29 cellular contexts compared by ENCODE assay signal in the genomic region with DNA sequence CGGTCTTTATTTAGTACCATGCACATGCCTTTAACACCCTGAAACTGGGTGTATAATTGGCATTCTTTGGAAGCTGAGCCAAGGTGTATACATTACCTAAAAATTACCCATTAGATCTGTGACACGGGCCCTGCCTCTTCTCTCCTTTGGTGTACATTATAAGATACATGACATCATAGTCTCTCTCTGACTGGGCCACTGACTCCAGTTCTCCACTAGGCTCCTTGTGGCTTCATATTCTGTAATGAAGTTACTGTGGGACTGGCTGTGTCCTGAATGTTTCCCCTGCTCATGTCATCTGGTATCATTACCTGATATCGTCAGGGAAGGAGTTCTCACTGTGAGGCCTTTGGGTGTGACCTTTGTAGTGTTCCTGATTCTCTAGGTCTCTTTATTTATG.
"Had no signal": no experiment of that assay in that cellular context is flagged by ENCODE, and none has a peak within 500 bp of the region (broad histone marks: within the 10 kb centered on the region; RNA-seq: fewer than 3 reads in every experiment).

No MANE protein-coding gene starts in this region.

- H3K4me2 ChIP-seq: KMS-11 had no signal

- H3K9me3 Mint-ChIP-seq: activated CD4-positive, alpha-beta T cell treated with anti-CD3 and anti-CD28 coated beads, Interleukin-2, amount 10 ng/mL, durations not matched to agents 7 days and 5 days; activated naive CD4-positive, alpha-beta T cell treated with anti-CD3 and anti-CD28 coated beads, Interleukin-2, amount 50 U/mL, for 24 hours; activated T-cell treated with anti-CD3 and anti-CD28 coated beads, Interleukin-2, amount 50 U/mL, for 4 hours had no signal

- H3K9ac ChIP-seq: KMS-11 had no signal

- H3K27ac ChIP-seq: brain microvascular endothelial cell, KMS-11, SJCRH30, SK-N-MC, WERI-Rb-1 had no signal

- ATAC-seq: activated CD8-positive, alpha-beta T cell treated with anti-CD3 and anti-CD28 coated beads, Interleukin-2, amount 10 ng/mL, durations not matched to agents 7 days and 5 days; activated T-cell treated with anti-CD3 and anti-CD28 coated beads, Interleukin-2, amount 50 U/mL, for 4 hours; Panc1 had no signal

- H3K4me1 ChIP-seq: SJCRH30 had no signal

- H3K4me3 Mint-ChIP-seq: activated CD4-positive, alpha-beta T cell treated with anti-CD3 and anti-CD28 coated beads, Interleukin-2, amount 10 ng/mL, durations not matched to agents 7 days and 5 days; activated CD8-positive, alpha-beta T cell treated with anti-CD3 and anti-CD28 coated beads, Interleukin-2, amount 10 ng/mL, durations not matched to agents 7 days and 5 days; activated naive CD4-positive, alpha-beta T cell treated with anti-CD3 and anti-CD28 coated beads, Interleukin-2, amount 50 U/mL, for 24 hours; activated T-cell treated with anti-CD3 and anti-CD28 coated beads, Interleukin-2, amount 50 U/mL, for 4 hours had no signal

- H3K36me3 Mint-ChIP-seq: activated naive CD4-positive, alpha-beta T cell treated with anti-CD3 and anti-CD28 coated beads, Interleukin-2, amount 50 U/mL, for 24 hours had no signal

- H3K36me3 ChIP-seq: brain microvascular endothelial cell, SJCRH30, WERI-Rb-1 had no signal

- H3K27me3 ChIP-seq: brain microvascular endothelial cell, SJCRH30 had no signal

- DNase-seq: activated CD4-positive, alpha-beta T cell treated with anti-CD3 and anti-CD28 coated beads for 1 hour; activated CD4-positive, alpha-beta T cell treated with anti-CD3 and anti-CD28 coated beads, Interleukin-2, amount 10 ng/mL, durations not matched to agents 7 days and 5 days; activated CD4-positive, alpha-beta T cell treated with anti-CD3 and anti-CD28 coated beads, Interleukin-2, amount 50 U/mL, for 48 hours; activated CD4-positive, CD25-positive, alpha-beta regulatory T cell; activated CD8-positive, alpha-beta T cell treated with anti-CD3 and anti-CD28 coated beads, Interleukin-2, amount 10 ng/mL, durations not matched to agents 7 days and 5 days; activated effector memory CD4-positive, alpha-beta T cell treated with anti-CD3 and anti-CD28 coated beads, Interleukin-2, amount 50 U/mL, for 16 hours; activated naive CD4-positive, alpha-beta T cell; activated T-cell treated with anti-CD3 and anti-CD28 coated beads, Interleukin-2, amount 50 U/mL, for 4 hours; amniotic stem cell; aorta; brain microvascular endothelial cell; central memory CD4-positive, alpha-beta T cell; NCI-H1092 treated with DMSO at 0.1 percent for 48 hours; NCI-H1417; NCI-H1930; NCI-H2081 treated with DMSO at 0.1 percent for 48 hours; NCI-H226; NCI-H446 treated with DMSO at 0.1 percent for 48 hours; NCI-H524; NCI-H69; NCI-H82; SHP77; SJCRH30; T1000; WERI-Rb-1 had no signal

- H3K9me3 ChIP-seq: SJCRH30 had no signal

- H3K4me1 Mint-ChIP-seq: activated naive CD4-positive, alpha-beta T cell treated with anti-CD3 and anti-CD28 coated beads, Interleukin-2, amount 50 U/mL, for 24 hours had no signal

- H3K4me3 ChIP-seq: SJCRH30, SK-N-MC had no signal

- H3K27ac Mint-ChIP-seq: activated CD4-positive, alpha-beta T cell treated with anti-CD3 and anti-CD28 coated beads, Interleukin-2, amount 10 ng/mL, durations not matched to agents 7 days and 5 days; activated CD8-positive, alpha-beta T cell treated with anti-CD3 and anti-CD28 coated beads, Interleukin-2, amount 10 ng/mL, durations not matched to agents 7 days and 5 days; activated naive CD4-positive, alpha-beta T cell treated with anti-CD3 and anti-CD28 coated beads, Interleukin-2, amount 50 U/mL, for 24 hours had no signal
